ENCODE assay signal across 1 cellular context in genomic region chr1:204476563-204476962, GRCh38.
TF ChIP-seq lines count a peak whose summit lies in the region.

No MANE protein-coding gene starts in this region.

TF ChIP-seq in H1, 55 proteins besides CTCF, POLR2A, EP300 and RAD21:
- TF ChIP-seq CBX8 (IDR thresholded peaks at IDR 0.05; ENCODE audit: borderline replicate concordance, low read depth, low read length) (no peak), BRCA1 (IDR thresholded peaks at IDR 0.05; ENCODE audit: low read depth, low read length) (no peak), ZNF274 (IDR thresholded peaks at IDR 0.05; ENCODE audit: borderline replicate concordance, extremely low read depth, low read length) (no peak), TAF1 (IDR thresholded peaks at IDR 0.05; ENCODE audit: low read depth, low read length) (no peak), NRF1 (IDR thresholded peaks at IDR 0.05; ENCODE audit: low read depth, low read length) (no peak), CREB1 (IDR thresholded peaks at IDR 0.05) (no peak), YY1 (IDR thresholded peaks at IDR 0.05; ENCODE audit: low read depth, low read length) (no peak), TBP (IDR thresholded peaks at IDR 0.05; ENCODE audit: low read depth, low read length) (no peak), SIN3A (conservative IDR thresholded peaks at IDR 0.05 in 1 of 2, IDR thresholded peaks at IDR 0.05 in 1 of 2; ENCODE audit: low read depth in 1 of 2, low read length in 2 of 2) (no peak), POU5F1 (IDR thresholded peaks at IDR 0.05; ENCODE audit: low read depth, low read length) (no peak), POLR2AphosphoS5 (IDR thresholded peaks at IDR 0.05; ENCODE audit: low read depth, low read length) (no peak), KDM4A (IDR thresholded peaks at IDR 0.05; ENCODE audit: low read depth, low read length, severe bottlenecking) (no peak), CEBPB (IDR thresholded peaks at IDR 0.05; ENCODE audit: low read depth, low read length) (no peak), TCF12 (IDR thresholded peaks at IDR 0.05; ENCODE audit: low read depth, low read length) (no peak), SRF (IDR thresholded peaks at IDR 0.05; ENCODE audit: low read depth, low read length) (no peak), KDM5A (IDR thresholded peaks at IDR 0.05; ENCODE audit: low read length) (no peak), RXRA (IDR thresholded peaks at IDR 0.05; ENCODE audit: insufficient read depth, low read depth, low read length) (no peak), RBBP5 (IDR thresholded peaks at IDR 0.05; ENCODE audit: borderline replicate concordance, low read depth, low read length) (no peak), EZH2 (IDR thresholded peaks at IDR 0.05; ENCODE audit: low read depth, low read length, severe bottlenecking) (no peak)
